8 cellular contexts compared by ENCODE assay signal in genomic region chr16:87382023-87382785, GRCh38. TPM values are rescaled to one million over a fixed set of nuclear protein-coding genes. Genes with fewer than 3 reads are reported as not detected.
A peak's percentile ranks its signal among the peaks of the same experiment; 100 is the strongest.
DNase-seq lines count a peak whose midpoint lies in the region; ATAC-seq, FAIRE-seq and TF ChIP-seq lines count a peak whose summit lies in the region.

No MANE protein-coding gene starts in this region.

- H3K27ac ChIP-seq in A549 (peak overlapping the region; percentile 86 to 94), HL-60 (replicated peaks) (no peak overlapping the region), mammary epithelial cell (ENCODE audit: insufficient read depth, low read depth, low read length) (peak overlapping the region; percentile 67), mesodermal cell (ENCODE audit: low read depth, low read length, severe bottlenecking) (no peak overlapping the region)

- POLR2A ChIA-PET in A549 (lab: Yijun Ruan, JAX), result interaction anchor here (1.9 to 2.6 kb wide), 3 partner anchors 9 to 65 kb away, joined by 6 to 20 read pairs (median 19); partner anchors contain the start of gene C16orf95

- H3K9ac ChIP-seq in mammary epithelial cell (ENCODE audit: insufficient read depth, low read length), result peak overlapping the region; percentile 69

- no peak for TF ChIP-seq POLR2A in A549 (IDR thresholded peaks at IDR 0.05; ENCODE audit: low read length)

- DNase-seq in A549 (ENCODE audit: low read depth in 1 of 2, low spot score in 1 of 2), result no peak
- no peak for DNase-seq in HL-60 (ENCODE audit: low read depth in 1 of 2, low spot score in 1 of 2)
- DNase-seq in mammary epithelial cell, result no peak
- no peak for DNase-seq in NCI-H526 treated with DMSO at 0.1 percent for 48 hours (lab: John Stamatoyannopoulos, UW)
- DNase-seq in sciatic nerve (ENCODE audit: low spot score), result no peak
- DNase-seq in dedifferentiated amniotic fluid mesenchymal stem cell (ENCODE audit: extremely low spot score), result no peak

- FAIRE-seq in A549 (lab: Jason Lieb, UNC), result no peak

- no peak for TF ChIP-seq RAD21 in A549 (conservative IDR thresholded peaks at IDR 0.05 in 1 of 2, IDR thresholded peaks at IDR 0.05 in 1 of 2)

- 18% methylated on average over 17 of the region's 17 CpGs for WGBS in A549 (ENCODE audit: missing lambda C conversion rate)
- 24% methylated on average over 13 of the region's 17 CpGs for WGBS in mammary epithelial cell (ENCODE audit: low coverage, missing lambda C conversion rate)
- 56 to 62% methylated on average over 12 to 14 of the region's 17 CpGs for WGBS in mesodermal cell (ENCODE audit: insufficient coverage in 2 of 2), 2 experiments

- H3K4me1 ChIP-seq in A549 (peaks cover 36% of the 10 kb centered on the region), mammary epithelial cell (ENCODE audit: insufficient read depth, low read length) (peaks cover 20% of the 10 kb centered on the region), mesodermal cell (ENCODE audit: control insufficient read depth, insufficient read depth, low read length, poor library complexity, severe bottlenecking) (peaks cover 20% of the 10 kb centered on the region)

- H3K79me2 ChIP-seq in mammary epithelial cell (ENCODE audit: insufficient read depth, low read length), result peaks cover 62% of the 10 kb centered on the region

- intact Hi-C loops in mammary epithelial cell (cut with micrococcal nuclease) (loop anchor here (5.0 to 10.0 kb wide), 2 partner anchors 717 to 1635 kb away; no protein-coding TSS in a partner anchor), sciatic nerve (cut with DNase I) (no loop called here)

- H3K36me3 ChIP-seq in mammary epithelial cell (ENCODE audit: insufficient read depth, low read length), result no peaks in the 10 kb centered on the region
- H3K36me3 ChIP-seq in mesodermal cell (ENCODE audit: control insufficient read depth, insufficient read depth, low read length), result peaks cover 15% of the 10 kb centered on the region

- H3K9me3 ChIP-seq in A549 (no peaks in the 10 kb centered on the region), mammary epithelial cell (replicated peaks; ENCODE audit: insufficient read depth, low read length) (no peaks in the 10 kb centered on the region), mesodermal cell (ENCODE audit: control insufficient read depth, low read length) (no peaks in the 10 kb centered on the region)

- peak overlapping the region; percentile 85 for H3K4me2 ChIP-seq in A549
- H3K4me2 ChIP-seq in mammary epithelial cell (ENCODE audit: insufficient read depth, low read depth, low read length), result peak overlapping the region; percentile 92

- ATAC-seq in A549, result no peak
- no peak for ATAC-seq in sciatic nerve
- ATAC-seq in GM19351 (IDR thresholded peaks at IDR 0.05; ENCODE audit: unreplicated experiment), result no peak

- H4K20me1 ChIP-seq in mammary epithelial cell (ENCODE audit: insufficient read depth, low read length), result no peaks in the 10 kb centered on the region

- H3K4me3 ChIP-seq in A549 (peak overlapping the region; percentile 89), HL-60 (replicated peaks; ENCODE audit: insufficient read depth, low read length) (peak overlapping the region; percentile 63), mammary epithelial cell (replicated peaks in 1 of 3; ENCODE audit: insufficient read depth in 1 of 3, low read depth in 2 of 3, low read length in 3 of 3) (peak overlapping the region; percentile 88 to 93 (median 90)), mesodermal cell (ENCODE audit: extremely low read depth, insufficient read depth, low read length, poor library complexity, severe bottlenecking) (peak overlapping the region; percentile 62)

- CTCF ChIA-PET in A549 (lab: Yijun Ruan, JAX) (interaction anchor here (1.1 to 4.0 kb wide), 6 partner anchors 9 to 254 kb away, joined by 3 to 20 read pairs (median 10); no protein-coding TSS in a partner anchor), mammary epithelial cell (lab: Charles Lee; ENCODE audit: low non-redundant PET) (no interaction called here)

- no peak for TF ChIP-seq CTCF in A549 (IDR thresholded peaks at IDR 0.05)
- no peak for TF ChIP-seq CTCF in HL-60 (IDR thresholded peaks at IDR 0.05; ENCODE audit: insufficient read depth, low read length)
- TF ChIP-seq CTCF in mammary epithelial cell (conservative IDR thresholded peaks at IDR 0.05 in 1 of 2, IDR thresholded peaks at IDR 0.05 in 1 of 2; ENCODE audit: extremely low read depth in 1 of 2, insufficient read depth in 1 of 2, low read depth in 1 of 2, low read length in 2 of 2), result no peak

- no TSS peak for BruUV-seq in mammary epithelial cell (replicated peaks; lab: Mats Ljungman, UMichigan)

- TF ChIP-seq EP300 in A549 (IDR thresholded peaks at IDR 0.05), result no peak

- H3K27me3 ChIP-seq in HL-60 (ENCODE audit: insufficient read depth, poor library complexity, severe bottlenecking), result no peaks in the 10 kb centered on the region
- H3K27me3 ChIP-seq in mammary epithelial cell (ENCODE audit: insufficient read depth, low read length), result no peaks in the 10 kb centered on the region

- peak overlapping the region; percentile 83 for H2AFZ ChIP-seq in mammary epithelial cell (ENCODE audit: low read depth, low read length)

- in situ Hi-C loops in mammary epithelial cell (cut with MboI; ENCODE audit: low sequenced_read_pairs in 2 of 2), result loop anchor here in 1 of 2 donors (25.0 kb wide), 1 partner anchor 820 kb away; the partner anchor contains the start of genes FOXC2 and MTHFSD

- dilution Hi-C loops in mammary epithelial cell (cut with HindIII; ENCODE audit: low sequenced_read_pairs), result loop anchor here (10.0 kb wide), 1 partner anchor 827 kb away; the partner anchor contains the start of gene MTHFSD

TF ChIP-seq in A549, 52 proteins besides CTCF, POLR2A, EP300 and RAD21 (continues in another document):
- TF ChIP-seq, protein P1, sequence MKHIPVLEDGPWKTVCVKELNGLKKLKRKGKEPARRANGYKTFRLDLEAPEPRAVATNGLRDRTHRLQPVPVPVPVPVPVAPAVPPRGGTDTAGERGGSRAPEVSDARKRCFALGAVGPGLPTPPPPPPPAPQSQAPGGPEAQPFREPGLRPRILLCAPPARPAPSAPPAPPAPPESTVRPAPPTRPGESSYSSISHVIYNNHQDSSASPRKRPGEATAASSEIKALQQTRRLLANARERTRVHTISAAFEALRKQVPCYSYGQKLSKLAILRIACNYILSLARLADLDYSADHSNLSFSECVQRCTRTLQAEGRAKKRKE (CRISPR knock-in tag; IDR thresholded peaks at IDR 0.05; ENCODE audit: low read depth), result no peak
- TF ChIP-seq, protein P2, sequence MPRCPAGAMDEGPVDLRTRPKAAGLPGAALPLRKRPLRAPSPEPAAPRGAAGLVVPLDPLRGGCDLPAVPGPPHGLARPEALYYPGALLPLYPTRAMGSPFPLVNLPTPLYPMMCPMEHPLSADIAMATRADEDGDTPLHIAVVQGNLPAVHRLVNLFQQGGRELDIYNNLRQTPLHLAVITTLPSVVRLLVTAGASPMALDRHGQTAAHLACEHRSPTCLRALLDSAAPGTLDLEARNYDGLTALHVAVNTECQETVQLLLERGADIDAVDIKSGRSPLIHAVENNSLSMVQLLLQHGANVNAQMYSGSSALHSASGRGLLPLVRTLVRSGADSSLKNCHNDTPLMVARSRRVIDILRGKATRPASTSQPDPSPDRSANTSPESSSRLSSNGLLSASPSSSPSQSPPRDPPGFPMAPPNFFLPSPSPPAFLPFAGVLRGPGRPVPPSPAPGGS (IDR thresholded peaks at IDR 0.05), result no peak
- no peak for TF ChIP-seq HMGXB4 (CRISPR knock-in tag; IDR thresholded peaks at IDR 0.05; ENCODE audit: borderline replicate concordance)
- no peak for TF ChIP-seq HEYL (CRISPR knock-in tag; IDR thresholded peaks at IDR 0.05)
- TF ChIP-seq MAFK (IDR thresholded peaks at IDR 0.05; ENCODE audit: partially characterized antibody), result no peak
- TF ChIP-seq POLR2AphosphoS2 (conservative IDR thresholded peaks at IDR 0.05; ENCODE audit: low read length), result no peak
- TF ChIP-seq, protein P3, sequence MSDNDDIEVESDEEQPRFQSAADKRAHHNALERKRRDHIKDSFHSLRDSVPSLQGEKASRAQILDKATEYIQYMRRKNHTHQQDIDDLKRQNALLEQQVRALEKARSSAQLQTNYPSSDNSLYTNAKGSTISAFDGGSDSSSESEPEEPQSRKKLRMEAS (IDR thresholded peaks at IDR 0.05), result no peak
- TF ChIP-seq CHD4 (IDR thresholded peaks at IDR 0.05; ENCODE audit: borderline replicate concordance), result no peak
- TF ChIP-seq NFE2L2 (conservative IDR thresholded peaks at IDR 0.05; ENCODE audit: low read length), result no peak

RNA-seq across cellular contexts. Expression of gene FBXO31, which starts 1.4 kb away (rescaled TPM):
- polyA plus RNA-seq in A549 (2011; rRNA removed) (10.5 and 11.1 TPM in 2 replicates), A549 (2017; fragmentation: RNase III; extraction: RNeasy Plus Mini Kit Qiagen cat#74134 plus additional on column Dnase treatment) (11.1 to 13.3 TPM (median 11.9 TPM) in 3 replicates), mammary epithelial cell (14.5 TPM)
- 12.8 and 16.5 TPM in 2 replicates for polyA plus RNA-seq in A549 (2012; cell fraction: cytosol; rRNA removed)
- polyA plus RNA-seq in A549 (2012; cell fraction: nucleus; rRNA removed), result 49.4 and 61.3 TPM in 2 replicates
- polyA minus RNA-seq in A549 (2011; rRNA and poly(A)+ RNA removed), result 20.6 and 22.3 TPM in 2 replicates
- total RNA-seq in mammary epithelial cell (10 to 100 TPM; 31.2 to 36.1 TPM), sciatic nerve (50.3 TPM)
- polyA minus RNA-seq in mammary epithelial cell, result 25.3 TPM
- polyA plus RNA-seq in mesodermal cell (2013, experiment 1 of 2), result 14.8 TPM
- polyA plus RNA-seq in mesodermal cell (2013, experiment 2 of 2), result 11.5 TPM

RNA-seq across cellular contexts. Expression of gene MAP1LC3B, which starts 9.9 kb away (rescaled TPM):
- polyA plus RNA-seq in A549 (2011; rRNA removed) (52.3 and 77.7 TPM in 2 replicates), A549 (2017; fragmentation: RNase III; extraction: RNeasy Plus Mini Kit Qiagen cat#74134 plus additional on column Dnase treatment) (92.6 to 95.1 TPM (median 94.1 TPM) in 3 replicates), mammary epithelial cell (17.9 TPM)
- 22.1 and 24.5 TPM in 2 replicates for polyA plus RNA-seq in A549 (2012; cell fraction: cytosol; rRNA removed)
- polyA plus RNA-seq in A549 (2012; cell fraction: nucleus; rRNA removed), result 7.4 and 14.0 TPM in 2 replicates
- 23.4 and 27.7 TPM in 2 replicates for polyA minus RNA-seq in A549 (2011; rRNA and poly(A)+ RNA removed)
- total RNA-seq in mammary epithelial cell (100 to 1,000 TPM in 1 of 2 donors, 10 to 100 TPM in 1; 78.5 to 104 TPM), sciatic nerve (55.9 TPM)
- polyA minus RNA-seq in mammary epithelial cell, result 48.4 TPM
- 114 TPM for polyA plus RNA-seq in mesodermal cell (2013, experiment 1 of 2)
- 115 TPM for polyA plus RNA-seq in mesodermal cell (2013, experiment 2 of 2)

Comparison
In these comparisons a context has a peak if more than half of its experiments do, and no peak if none do; other contexts are left out.
1. H3K27ac ChIP-seq: peak in A549 (2 of 2) and mammary epithelial cell (single experiment); none in HL-60 (single experiment) and mesodermal cell (single experiment).
2. Peak in every context shown above with its lines, with median percentiles within 50 percentile points of each other: H3K4me3 ChIP-seq.